Comparison of ENCODE assay signal across 1 cellular context in the genomic region with DNA sequence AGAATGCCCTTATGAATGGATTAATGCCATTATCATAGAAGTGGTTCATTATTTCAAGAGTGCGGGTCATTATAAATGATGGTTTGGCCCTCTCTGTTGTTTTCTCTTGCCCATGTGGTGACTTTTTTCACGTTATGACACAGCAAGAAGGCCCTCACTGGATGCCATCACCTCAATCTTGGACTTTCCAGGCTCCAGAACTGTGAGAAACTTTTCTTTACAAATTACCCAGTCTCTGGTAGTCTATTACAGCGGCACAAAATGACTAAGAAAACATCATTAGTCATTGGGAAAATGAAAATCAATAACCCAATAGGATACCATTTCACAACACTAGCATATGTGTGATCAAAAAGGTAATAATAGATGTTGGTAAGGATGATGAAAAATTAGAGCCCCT.
A peak's percentile ranks its signal among the peaks of the same experiment; 100 is the strongest.
TF ChIP-seq lines count a peak whose summit lies in the region.

No MANE protein-coding gene starts in this region.

TF ChIP-seq in HepG2, 621 proteins besides CTCF, POLR2A, EP300 and RAD21:
- TF ChIP-seq, protein P1, sequence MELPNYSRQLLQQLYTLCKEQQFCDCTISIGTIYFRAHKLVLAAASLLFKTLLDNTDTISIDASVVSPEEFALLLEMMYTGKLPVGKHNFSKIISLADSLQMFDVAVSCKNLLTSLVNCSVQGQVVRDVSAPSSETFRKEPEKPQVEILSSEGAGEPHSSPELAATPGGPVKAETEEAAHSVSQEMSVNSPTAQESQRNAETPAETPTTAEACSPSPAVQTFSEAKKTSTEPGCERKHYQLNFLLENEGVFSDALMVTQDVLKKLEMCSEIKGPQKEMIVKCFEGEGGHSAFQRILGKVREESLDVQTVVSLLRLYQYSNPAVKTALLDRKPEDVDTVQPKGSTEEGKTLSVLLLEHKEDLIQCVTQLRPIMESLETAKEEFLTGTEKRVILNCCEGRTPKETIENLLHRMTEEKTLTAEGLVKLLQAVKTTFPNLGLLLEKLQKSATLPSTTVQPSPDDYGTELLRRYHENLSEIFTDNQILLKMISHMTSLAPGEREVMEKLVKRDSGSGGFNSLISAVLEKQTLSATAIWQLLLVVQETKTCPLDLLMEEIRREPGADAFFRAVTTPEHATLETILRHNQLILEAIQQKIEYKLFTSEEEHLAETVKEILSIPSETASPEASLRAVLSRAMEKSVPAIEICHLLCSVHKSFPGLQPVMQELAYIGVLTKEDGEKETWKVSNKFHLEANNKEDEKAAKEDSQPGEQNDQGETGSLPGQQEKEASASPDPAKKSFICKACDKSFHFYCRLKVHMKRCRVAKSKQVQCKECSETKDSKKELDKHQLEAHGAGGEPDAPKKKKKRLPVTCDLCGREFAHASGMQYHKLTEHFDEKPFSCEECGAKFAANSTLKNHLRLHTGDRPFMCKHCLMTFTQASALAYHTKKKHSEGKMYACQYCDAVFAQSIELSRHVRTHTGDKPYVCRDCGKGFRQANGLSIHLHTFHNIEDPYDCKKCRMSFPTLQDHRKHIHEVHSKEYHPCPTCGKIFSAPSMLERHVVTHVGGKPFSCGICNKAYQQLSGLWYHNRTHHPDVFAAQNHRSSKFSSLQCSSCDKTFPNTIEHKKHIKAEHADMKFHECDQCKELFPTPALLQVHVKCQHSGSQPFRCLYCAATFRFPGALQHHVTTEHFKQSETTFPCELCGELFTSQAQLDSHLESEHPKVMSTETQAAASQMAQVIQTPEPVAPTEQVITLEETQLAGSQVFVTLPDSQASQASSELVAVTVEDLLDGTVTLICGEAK (IDR thresholded peaks at IDR 0.05), result no peak
- TF ChIP-seq, protein P1 (CRISPR knock-in tag; IDR thresholded peaks at IDR 0.05), result no peak
- TF ChIP-seq TAF15 (IDR thresholded peaks at IDR 0.05; ENCODE audit: low read depth, low read length, poor library complexity, severe bottlenecking), result no peak
- peak; percentile 7; the same call in 1 of the 2 replicates for TF ChIP-seq CEBPB (IDR thresholded peaks at IDR 0.05; ENCODE audit: borderline replicate concordance, low read depth, low read length)
- no peak for TF ChIP-seq KDM1A (CRISPR knock-in tag; IDR thresholded peaks at IDR 0.05)
- no peak for TF ChIP-seq PRDM15 (CRISPR knock-in tag; IDR thresholded peaks at IDR 0.05)
- peak; percentile 42; the same call in 1 of the 2 replicates for TF ChIP-seq GATAD2A (CRISPR knock-in tag; IDR thresholded peaks at IDR 0.05)
- 0 out of 2 replicates have a peak, but pooled peaks have one; percentile 23 for TF ChIP-seq ONECUT2 (CRISPR knock-in tag; IDR thresholded peaks at IDR 0.05)
